ENCODE assay signal across 10 cellular contexts in the genomic region with DNA sequence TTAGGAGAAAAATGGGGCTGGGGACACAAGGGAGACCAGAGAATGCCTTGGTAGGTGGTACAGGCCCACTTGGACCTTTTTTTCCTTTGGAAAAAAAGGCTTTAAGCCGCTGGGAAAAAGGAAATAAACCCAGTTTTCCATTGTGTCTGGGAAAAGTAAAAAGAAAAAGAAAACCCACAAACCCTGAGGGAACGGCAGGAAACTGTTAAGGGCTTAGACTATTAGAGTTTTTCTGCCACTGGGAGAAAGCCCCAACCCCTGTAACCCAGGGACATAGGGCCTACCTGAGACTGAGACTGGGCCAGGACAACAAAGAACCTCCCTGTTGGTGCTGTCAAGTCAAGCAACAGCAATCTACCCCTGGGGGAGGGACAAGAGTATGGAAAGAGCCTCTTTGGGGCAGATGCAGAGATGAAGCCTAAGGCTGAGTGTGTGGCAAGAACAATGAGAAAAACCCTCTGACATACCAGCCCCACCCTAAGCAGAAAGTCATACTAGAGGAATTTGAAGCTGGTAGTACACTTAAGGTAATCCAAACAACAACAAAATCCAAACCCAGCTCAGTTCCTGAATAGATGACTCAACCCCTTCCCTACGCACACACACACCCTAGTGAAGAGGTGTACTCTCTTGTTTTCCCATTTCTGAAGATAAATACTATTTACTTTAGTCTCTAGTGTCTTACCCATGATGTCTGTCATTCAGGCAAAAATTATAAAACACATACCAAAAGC. TPM values are rescaled to one million over a fixed set of nuclear protein-coding genes. Genes with fewer than 3 reads are reported as not detected.
DNase-seq lines count a peak whose midpoint lies in the region; ATAC-seq and TF ChIP-seq lines count a peak whose summit lies in the region.
"Had no signal": no experiment of that assay in that cellular context is flagged by ENCODE, and none has a peak within 500 bp of the region (broad histone marks: within the 10 kb centered on the region; RNA-seq: fewer than 3 reads in every experiment).

No MANE protein-coding gene starts in this region.

- peaks cover 8% of the 10 kb centered on the region for H3K4me1 ChIP-seq in CD4-positive, alpha-beta memory T cell (ENCODE audit: insufficient read depth, low read length)
- H3K4me1 ChIP-seq in Peyer's patch, result no peaks in the 10 kb centered on the region

- H3K27ac Mint-ChIP-seq in CD4-positive, alpha-beta memory T cell, result peak overlapping the region in 5 of 7 donors; percentile 10 to 62 (median 57)
- no peak overlapping the region for H3K27ac Mint-ChIP-seq in activated T-helper 2 cell treated with anti-CD3 and anti-CD28 coated beads, Interferon-gamma antibody, Interleukin-2, Interleukin-4, amounts not matched to agents 10 μg/mL and 5 μg/mL and 100 μg/mL, durations not matched to agents 14 hours and 24 hours and 36 hours
- H3K27ac Mint-ChIP-seq in activated CD4-positive, alpha-beta memory T cell treated with anti-CD3 and anti-CD28 coated beads, Interleukin-2, amount 10 ng/mL, durations not matched to agents 7 days and 5 days, result no peak overlapping the region

- no peaks in the 10 kb centered on the region for H3K27me3 Mint-ChIP-seq in CD4-positive, alpha-beta memory T cell
- H3K27me3 Mint-ChIP-seq in activated T-helper 2 cell treated with anti-CD3 and anti-CD28 coated beads, Interferon-gamma antibody, Interleukin-2, Interleukin-4, amounts not matched to agents 10 μg/mL and 5 μg/mL and 100 μg/mL, durations not matched to agents 14 hours and 24 hours and 36 hours (ENCODE audit: low read depth), result no peaks in the 10 kb centered on the region
- no peaks in the 10 kb centered on the region for H3K27me3 Mint-ChIP-seq in activated CD4-positive, alpha-beta memory T cell treated with anti-CD3 and anti-CD28 coated beads, Interleukin-2, amount 10 ng/mL, durations not matched to agents 7 days and 5 days

- no peaks in the 10 kb centered on the region for H3K27me3 ChIP-seq in CD4-positive, alpha-beta memory T cell (ENCODE audit: insufficient read depth, low read length)
- no peaks in the 10 kb centered on the region for H3K27me3 ChIP-seq in Peyer's patch

- peaks cover 0 to 6% (median 0%) of the 10 kb centered on the region in 8 donors for H3K9me3 Mint-ChIP-seq in CD4-positive, alpha-beta memory T cell
- H3K9me3 Mint-ChIP-seq in activated T-helper 2 cell treated with anti-CD3 and anti-CD28 coated beads, Interferon-gamma antibody, Interleukin-2, Interleukin-4, amounts not matched to agents 10 μg/mL and 5 μg/mL and 100 μg/mL, durations not matched to agents 14 hours and 24 hours and 36 hours, result peaks cover 13% of the 10 kb centered on the region
- H3K9me3 Mint-ChIP-seq in activated CD4-positive, alpha-beta memory T cell treated with anti-CD3 and anti-CD28 coated beads, Interleukin-2, amount 10 ng/mL, durations not matched to agents 7 days and 5 days, result no peaks in the 10 kb centered on the region

- H3K36me3 Mint-ChIP-seq in CD4-positive, alpha-beta memory T cell, result peaks cover 50 to 53% of the 10 kb centered on the region in 2 donors
- peaks cover 50% of the 10 kb centered on the region for H3K36me3 Mint-ChIP-seq in activated T-helper 2 cell treated with anti-CD3 and anti-CD28 coated beads, Interferon-gamma antibody, Interleukin-2, Interleukin-4, amounts not matched to agents 10 μg/mL and 5 μg/mL and 100 μg/mL, durations not matched to agents 14 hours and 24 hours and 36 hours (ENCODE audit: low read depth)
- H3K36me3 Mint-ChIP-seq in activated CD4-positive, alpha-beta memory T cell treated with anti-CD3 and anti-CD28 coated beads, Interleukin-2, amount 10 ng/mL, durations not matched to agents 7 days and 5 days (ENCODE audit: low read depth), result peaks cover 32% of the 10 kb centered on the region

- no peaks in the 10 kb centered on the region for H3K9me3 ChIP-seq in CD4-positive, alpha-beta memory T cell (ENCODE audit: control insufficient read depth in 1 of 2, low read length in 2 of 2)
- H3K9me3 ChIP-seq in Peyer's patch, result no peaks in the 10 kb centered on the region

- DNase-seq in CD4-positive, alpha-beta memory T cell, result no peak
- DNase-seq in LoVo (ENCODE audit: low spot score), result peak; percentile 98
- peak; percentile 23 for DNase-seq in epidermal melanocyte (ENCODE audit: insufficient read length, low spot score)
- DNase-seq in non-pigmented ciliary epithelial cell (ENCODE audit: low read depth), result peak; percentile 96
- no peak for DNase-seq in activated T-helper 2 cell treated with anti-CD3 and anti-CD28 coated beads, Interferon-gamma antibody, Interleukin-2, Interleukin-4, amounts not matched to agents 10 μg/mL and 5 μg/mL and 100 μg/mL, durations not matched to agents 14 hours and 24 hours and 36 hours (ENCODE audit: low spot score)
- DNase-seq in activated CD4-positive, alpha-beta memory T cell treated with anti-CD3 and anti-CD28 coated beads, Interleukin-2, amount 10 ng/mL, durations not matched to agents 7 days and 5 days, result no peak
- no peak for DNase-seq in Peyer's patch
- DNase-seq: erythroblast, NCI-H1436 had no signal

- H3K36me3 ChIP-seq in CD4-positive, alpha-beta memory T cell (ENCODE audit: insufficient read depth, low read length), result peaks cover 4% of the 10 kb centered on the region
- peaks cover 0 to 16% (median 0%) of the 10 kb centered on the region in 3 donors for H3K36me3 ChIP-seq in Peyer's patch

- no peak overlapping the region for H3K4me3 ChIP-seq in CD4-positive, alpha-beta memory T cell (ENCODE audit: low read length in 2 of 2)
- no peak overlapping the region for H3K4me3 ChIP-seq in Peyer's patch

- intact Hi-C loops in CD4-positive, alpha-beta memory T cell (cut with micrococcal nuclease), result no loop called here
- intact Hi-C loops in activated T-helper 2 cell treated with anti-CD3 and anti-CD28 coated beads, Interferon-gamma antibody, Interleukin-2, Interleukin-4, amounts not matched to agents 10 μg/mL and 5 μg/mL and 100 μg/mL, durations not matched to agents 14 hours and 24 hours and 36 hours (cut with micrococcal nuclease), result no loop called here

- no peak for TF ChIP-seq POLR2A in Peyer's patch (IDR thresholded peaks at IDR 0.05)

- CTCF ChIA-PET in CD4-positive, alpha-beta memory T cell (lab: Charles Lee; ENCODE audit: partially characterized antibody), result interaction anchor here (1.4 kb wide), 1 partner anchor 21 kb away, joined by 3 read pairs; no protein-coding TSS in a partner anchor
- CTCF ChIA-PET in activated CD4-positive, alpha-beta memory T cell treated with anti-CD3 and anti-CD28 coated beads, Interleukin-2, amount 10 ng/mL, durations not matched to agents 7 days and 5 days (lab: Charles Lee), result interaction anchor here (1.0 kb wide), 1 partner anchor 22 kb away, joined by 3 read pairs; no protein-coding TSS in a partner anchor

- POLR2A ChIA-PET in CD4-positive, alpha-beta memory T cell (lab: Charles Lee; ENCODE audit: partially characterized antibody), result interaction anchor here (1.2 kb wide), 2 partner anchors 23 to 31 kb away, joined by 3 read pairs; a partner anchor contains a TSS
- POLR2A ChIA-PET in activated CD4-positive, alpha-beta memory T cell treated with anti-CD3 and anti-CD28 coated beads, Interleukin-2, amount 10 ng/mL, durations not matched to agents 7 days and 5 days (lab: Charles Lee), result interaction anchor here (1.4 to 2.4 kb wide), 2 partner anchors 11 to 22 kb away, joined by 3 to 7 read pairs; no protein-coding TSS in a partner anchor

- H3K27ac ChIP-seq in CD4-positive, alpha-beta memory T cell (ENCODE audit: low read depth, low read length), result no peak overlapping the region
- no peak overlapping the region for H3K27ac ChIP-seq in Peyer's patch

- no peak for TF ChIP-seq CTCF in Peyer's patch (IDR thresholded peaks at IDR 0.05)

- peaks cover 22 to 29% (median 25%) of the 10 kb centered on the region in 4 donors for H3K4me1 Mint-ChIP-seq in CD4-positive, alpha-beta memory T cell
- H3K4me1 Mint-ChIP-seq in activated T-helper 2 cell treated with anti-CD3 and anti-CD28 coated beads, Interferon-gamma antibody, Interleukin-2, Interleukin-4, amounts not matched to agents 10 μg/mL and 5 μg/mL and 100 μg/mL, durations not matched to agents 14 hours and 24 hours and 36 hours (ENCODE audit: low read depth), result peaks cover 18% of the 10 kb centered on the region
- H3K4me1 Mint-ChIP-seq in activated CD4-positive, alpha-beta memory T cell treated with anti-CD3 and anti-CD28 coated beads, Interleukin-2, amount 10 ng/mL, durations not matched to agents 7 days and 5 days, result peaks cover 29% of the 10 kb centered on the region

- no peak for ATAC-seq in HG03520 (IDR thresholded peaks at IDR 0.05; ENCODE audit: unreplicated experiment)

- no peak overlapping the region for H3K4me3 Mint-ChIP-seq in CD4-positive, alpha-beta memory T cell
- no peak overlapping the region for H3K4me3 Mint-ChIP-seq in activated T-helper 2 cell treated with anti-CD3 and anti-CD28 coated beads, Interferon-gamma antibody, Interleukin-2, Interleukin-4, amounts not matched to agents 10 μg/mL and 5 μg/mL and 100 μg/mL, durations not matched to agents 14 hours and 24 hours and 36 hours (ENCODE audit: low read depth)
- no peak overlapping the region for H3K4me3 Mint-ChIP-seq in activated CD4-positive, alpha-beta memory T cell treated with anti-CD3 and anti-CD28 coated beads, Interleukin-2, amount 10 ng/mL, durations not matched to agents 7 days and 5 days

RNA-seq across cellular contexts. Expression of a gene that starts 22.8 kb away (rescaled TPM):
- total RNA-seq in CD4-positive, alpha-beta memory T cell, result 10 to 100 TPM; 52.2 to 52.3 TPM
- polyA plus RNA-seq in CD4-positive, alpha-beta memory T cell, result 10 to 100 TPM; 48.7 to 50.8 TPM
- 58.8 and 63.0 TPM in 2 replicates for total RNA-seq in activated T-helper 2 cell treated with anti-CD3 and anti-CD28 coated beads, Interferon-gamma antibody, Interleukin-2, Interleukin-4, amounts not matched to agents 10 μg/mL and 5 μg/mL and 100 μg/mL, durations not matched to agents 14 hours and 24 hours and 36 hours
- 10 to 100 TPM; 44.0 to 48.3 TPM for total RNA-seq in activated CD4-positive, alpha-beta memory T cell treated with anti-CD3 and anti-CD28 coated beads, Interleukin-2, amount 10 ng/mL, durations not matched to agents 7 days and 5 days
- 10 to 100 TPM; 14.5 to 44.6 (median 18.5) TPM for total RNA-seq in Peyer's patch

RNA-seq across cellular contexts. Expression of a gene that starts 56.1 kb away (rescaled TPM):
- total RNA-seq in CD4-positive, alpha-beta memory T cell, result not detected
- not detected for polyA plus RNA-seq in CD4-positive, alpha-beta memory T cell
- not detected in 2 replicates for total RNA-seq in activated T-helper 2 cell treated with anti-CD3 and anti-CD28 coated beads, Interferon-gamma antibody, Interleukin-2, Interleukin-4, amounts not matched to agents 10 μg/mL and 5 μg/mL and 100 μg/mL, durations not matched to agents 14 hours and 24 hours and 36 hours
- total RNA-seq in activated CD4-positive, alpha-beta memory T cell treated with anti-CD3 and anti-CD28 coated beads, Interleukin-2, amount 10 ng/mL, durations not matched to agents 7 days and 5 days, result not detected
- not detected for total RNA-seq in Peyer's patch

Comparison
In these comparisons a context has a peak if more than half of its experiments do, and no peak if none do; other contexts are left out.
1. DNase-seq: peak in LoVo (single experiment), epidermal melanocyte (single experiment) and non-pigmented ciliary epithelial cell (single experiment); none in CD4-positive, alpha-beta memory T cell (0 of 5), activated T-helper 2 cell treated with anti-CD3 and anti-CD28 coated beads, Interferon-gamma antibody, Interleukin-2, Interleukin-4, amounts not matched to agents 10 μg/mL and 5 μg/mL and 100 μg/mL, durations not matched to agents 14 hours and 24 hours and 36 hours (single experiment), activated CD4-positive, alpha-beta memory T cell treated with anti-CD3 and anti-CD28 coated beads, Interleukin-2, amount 10 ng/mL, durations not matched to agents 7 days and 5 days (single experiment) and Peyer's patch (0 of 3).
2. H3K27ac Mint-ChIP-seq: peak in CD4-positive, alpha-beta memory T cell (5 of 7); none in activated T-helper 2 cell treated with anti-CD3 and anti-CD28 coated beads, Interferon-gamma antibody, Interleukin-2, Interleukin-4, amounts not matched to agents 10 μg/mL and 5 μg/mL and 100 μg/mL, durations not matched to agents 14 hours and 24 hours and 36 hours (single experiment) and activated CD4-positive, alpha-beta memory T cell treated with anti-CD3 and anti-CD28 coated beads, Interleukin-2, amount 10 ng/mL, durations not matched to agents 7 days and 5 days (single experiment).